In the genomic region with DNA sequence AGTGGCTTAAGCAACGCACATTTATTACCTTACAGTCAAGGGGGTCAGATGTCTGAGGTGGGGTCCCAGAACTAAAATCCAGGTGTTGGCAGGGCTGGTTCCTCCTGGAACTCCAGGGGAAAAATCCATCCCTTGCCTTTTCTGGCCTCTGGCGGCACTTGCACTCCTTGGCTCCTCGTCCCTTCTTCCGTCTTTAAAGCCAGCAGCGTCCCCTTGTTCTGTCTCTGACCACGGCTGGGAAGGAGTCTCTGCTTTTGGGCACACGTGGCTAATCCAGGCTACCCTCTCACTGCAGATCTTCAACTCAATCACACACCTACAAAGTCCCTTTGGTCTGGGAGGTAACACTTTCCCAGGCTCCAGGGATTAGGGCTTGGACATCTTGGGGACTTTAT, we compare ENCODE assay signal across 12 cellular contexts.
A peak's percentile ranks its signal among the peaks of the same experiment; 100 is the strongest.
DNase-seq lines count a peak whose midpoint lies in the region; ATAC-seq and TF ChIP-seq lines count a peak whose summit lies in the region.
"Had no signal": no experiment of that assay in that cellular context is flagged by ENCODE, and none has a peak within 500 bp of the region (broad histone marks: within the 10 kb centered on the region; RNA-seq: fewer than 3 reads in every experiment).

No MANE protein-coding gene starts in this region.

- no peak for TF ChIP-seq POLR2A in testis (IDR thresholded peaks at IDR 0.05)

- no peak for DNase-seq in RWPE2 (ENCODE audit: low spot score)
- DNase-seq in cerebellar cortex (ENCODE audit: low spot score): peak; percentile 7
- DNase-seq in testis: peak; percentile 11
- DNase-seq in SHP77 treated with DMSO at 0.1 percent for 48 hours (lab: John Stamatoyannopoulos, UW): no peak
- DNase-seq: DMS 273 treated with DMSO at 0.1 percent for 48 hours, NCI-H1436, NCI-H774, nephron progenitor cell had no signal

- H3K27ac ChIP-seq in RWPE2 (ENCODE audit: poor library complexity, severe bottlenecking) (peak overlapping the region; percentile 6), muscle layer of duodenum (ENCODE audit: low read length) (peak overlapping the region; percentile 33), testis (peak overlapping the region; percentile 94 to 99)

- no peak overlapping the region for H3K4me3 ChIP-seq in RWPE2 (ENCODE audit: severe bottlenecking)
- no peak overlapping the region for H3K4me3 ChIP-seq in muscle layer of duodenum (ENCODE audit: low read depth in 1 of 2, low read length in 2 of 2)
- no peak overlapping the region for H3K4me3 ChIP-seq in testis
- H3K4me3 ChIP-seq: HAP-1 had no signal

- ATAC-seq in RWPE2 (ENCODE audit: low read depth): no peak
- no peak for ATAC-seq in GM21423 (IDR thresholded peaks at IDR 0.05; ENCODE audit: unreplicated experiment)
- ATAC-seq in activated CD4-positive, CD25-positive, alpha-beta regulatory T cell treated with anti-CD3 and anti-CD28 coated beads, Interleukin-2, amount 50 U/mL, for 24 hours: no peak

- no peaks in the 10 kb centered on the region for H3K9me3 ChIP-seq in RWPE2 (ENCODE audit: severe bottlenecking)
- H3K9me3 ChIP-seq in muscle layer of duodenum (ENCODE audit: control insufficient read depth in 1 of 2, low read length in 2 of 2): no peaks in the 10 kb centered on the region
- H3K9me3 ChIP-seq in testis: no peaks in the 10 kb centered on the region
- H3K9me3 ChIP-seq: HAP-1 had no signal

- intact Hi-C loops in testis (cut with DNase I; ENCODE audit: low total_unique reads): no loop called here

- H3K27me3 ChIP-seq in RWPE2 (ENCODE audit: insufficient read depth, poor library complexity, severe bottlenecking) (no peaks in the 10 kb centered on the region), muscle layer of duodenum (ENCODE audit: low read depth, low read length) (no peaks in the 10 kb centered on the region), testis (no peaks in the 10 kb centered on the region)

- H3K36me3 ChIP-seq in RWPE2 (ENCODE audit: low read depth) (peaks cover under 1% of the 10 kb centered on the region; the same call in 1 of the 2 replicates), muscle layer of duodenum (ENCODE audit: control insufficient read depth in 1 of 2, insufficient read depth in 2 of 2, low read length in 2 of 2) (peaks cover 0 to 3% of the 10 kb centered on the region in 2 donors), testis (ENCODE audit: low read depth, missing control alignments) (no peaks in the 10 kb centered on the region)
- H3K36me3 ChIP-seq: HAP-1 had no signal

- WGBS in testis, 2 donors: 65 to 80% methylated on average over 4 to 7 of the region's 7 CpGs

- H3K4me1 ChIP-seq in RWPE2 (ENCODE audit: insufficient read depth, poor library complexity, severe bottlenecking): peaks cover 34% of the 10 kb centered on the region
- H3K4me1 ChIP-seq in muscle layer of duodenum (ENCODE audit: control insufficient read depth in 1 of 2, insufficient read depth in 2 of 2, low read length in 2 of 2): peaks cover 18 to 81% of the 10 kb centered on the region in 2 donors
- peaks cover 54% of the 10 kb centered on the region for H3K4me1 ChIP-seq in testis

- no peak for TF ChIP-seq CTCF in RWPE2 (IDR thresholded peaks at IDR 0.05; ENCODE audit: poor library complexity, severe bottlenecking)
- no peak for TF ChIP-seq CTCF in testis (IDR thresholded peaks at IDR 0.05)

Comparison
In these comparisons a context has a peak if more than half of its experiments do, and no peak if none do; other contexts are left out.
1. DNase-seq: peak in cerebellar cortex (single experiment) and testis (single experiment); none in RWPE2 (single experiment) and SHP77 treated with DMSO at 0.1 percent for 48 hours (single experiment).
2. H3K27ac ChIP-seq: peak in every context shown above with its lines; median percentile 96 in testis; 33 in muscle layer of duodenum; 6 in RWPE2.